In the genomic region with DNA sequence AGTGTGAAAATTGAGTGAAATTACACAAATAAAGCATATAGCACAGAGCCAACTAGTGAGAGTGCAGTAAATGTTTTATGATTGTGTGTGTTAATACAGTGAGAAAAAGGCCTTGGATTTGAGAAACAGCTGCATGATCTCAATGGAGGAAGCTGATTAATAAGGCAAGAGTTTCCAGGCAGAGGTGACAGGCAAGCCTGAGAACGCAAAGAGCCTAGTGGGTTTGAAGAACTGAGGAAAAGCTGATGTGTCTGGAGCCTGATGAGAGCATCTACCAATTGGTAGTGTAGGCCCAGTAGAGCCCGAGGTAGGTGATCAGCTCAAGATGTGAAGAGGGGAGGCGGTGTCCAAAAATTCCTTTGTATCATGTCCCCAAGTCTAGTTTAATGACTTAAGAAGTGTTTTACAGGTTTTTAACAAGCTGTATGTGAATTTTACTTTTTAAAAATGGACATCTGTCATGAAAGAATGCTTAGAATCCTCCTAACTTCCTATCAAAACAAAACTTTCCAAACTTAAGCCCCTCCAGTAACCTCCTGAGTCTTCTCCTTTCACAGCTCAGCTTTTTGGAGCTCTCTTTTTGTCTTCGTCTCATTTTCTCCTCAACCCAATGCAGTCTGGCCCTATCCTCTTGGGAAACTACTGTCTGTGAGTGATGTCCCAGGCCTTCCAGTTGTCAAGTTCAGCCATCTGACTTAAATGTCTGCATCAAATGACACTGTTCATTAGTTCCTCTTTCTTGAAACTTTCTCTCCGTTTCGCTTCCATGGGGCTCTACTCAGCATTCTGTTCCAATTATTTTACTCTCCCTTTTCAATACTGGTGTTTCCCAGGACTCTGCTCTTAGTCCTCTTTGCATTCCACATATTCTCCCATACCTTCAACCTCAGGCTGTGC, we compare ENCODE assay signal across 9 cellular contexts. TPM values are rescaled to one million over a fixed set of nuclear protein-coding genes. Genes with fewer than 3 reads are reported as not detected.
A peak's percentile ranks its signal among the peaks of the same experiment; 100 is the strongest.
DNase-seq lines count a peak whose midpoint lies in the region; ATAC-seq, FAIRE-seq and TF ChIP-seq lines count a peak whose summit lies in the region.
"Had no signal": no experiment of that assay in that cellular context is flagged by ENCODE, and none has a peak within 500 bp of the region (broad histone marks: within the 10 kb centered on the region; RNA-seq: fewer than 3 reads in every experiment).

No MANE protein-coding gene starts in this region.

- no peak for FAIRE-seq in bronchial epithelial cell (lab: Jason Lieb, UNC)

- H3K27me3 ChIP-seq in CD8-positive, alpha-beta T cell (ENCODE audit: insufficient read depth, low read length), result no peaks in the 10 kb centered on the region
- H3K27me3 ChIP-seq in HUES48 (ENCODE audit: control insufficient read depth, insufficient read depth, low read length), result no peaks in the 10 kb centered on the region
- no peaks in the 10 kb centered on the region for H3K27me3 ChIP-seq in bronchial epithelial cell (ENCODE audit: control insufficient read depth, insufficient read depth, low read length)

- POLR2A ChIA-PET in CD8-positive, alpha-beta T cell (lab: Charles Lee), result interaction anchor here (0.8 to 4.5 kb wide), 4 partner anchors 21 to 208 kb away, joined by 3 to 36 read pairs (median 6); no protein-coding TSS in a partner anchor

- intact Hi-C loops in CD8-positive, alpha-beta T cell (cut with DNase I, micrococcal nuclease), result loop anchor here (2.0 to 10.0 kb wide), 9 partner anchors 474 to 1627 kb away; partner anchors contain the start of genes GTF3C6 (in 2 of the 2), AMD1 (in 1 of the 2), CD164 (in 1 of the 2) and CDK19 (in 1 of the 2)

- H3K27ac Mint-ChIP-seq in CD8-positive, alpha-beta T cell, result no peak overlapping the region
- H3K27ac Mint-ChIP-seq: immature natural killer cell had no signal

- H3K4me3 Mint-ChIP-seq in CD8-positive, alpha-beta T cell, result no peak overlapping the region
- H3K4me3 Mint-ChIP-seq: immature natural killer cell had no signal

- H3K36me3 Mint-ChIP-seq in CD8-positive, alpha-beta T cell, result peaks cover 18% of the 10 kb centered on the region
- H3K36me3 Mint-ChIP-seq: immature natural killer cell had no signal

- peak overlapping the region; percentile 86 for H3K9ac ChIP-seq in HUES48 (ENCODE audit: low read depth, low read length)

- peaks cover 2% of the 10 kb centered on the region for H3K27me3 Mint-ChIP-seq in CD8-positive, alpha-beta T cell (ENCODE audit: low read depth)

- no peaks in the 10 kb centered on the region for H3K9me3 ChIP-seq in CD8-positive, alpha-beta T cell (ENCODE audit: low read length)
- no peaks in the 10 kb centered on the region for H3K9me3 ChIP-seq in HUES48 (ENCODE audit: control insufficient read depth, insufficient read depth, low read length)

- no peak for ATAC-seq in CD8-positive, alpha-beta T cell
- ATAC-seq in GM18870 (IDR thresholded peaks at IDR 0.05; ENCODE audit: unreplicated experiment), result no peak

- H3K9me3 Mint-ChIP-seq in CD8-positive, alpha-beta T cell, result no peaks in the 10 kb centered on the region
- H3K9me3 Mint-ChIP-seq: immature natural killer cell had no signal

- DNase-seq in CD8-positive, alpha-beta T cell, result no peak
- peak; percentile 29 for DNase-seq in bronchial epithelial cell (ENCODE audit: low read depth)
- peak; percentile 3 for DNase-seq in myocyte (ENCODE audit: low read depth)
- DNase-seq in COLO668 (lab: John Stamatoyannopoulos, UW; ENCODE audit: unreplicated experiment), result no peak
- no peak for DNase-seq in iPS-NIHi7 (ENCODE audit: extremely low spot score)
- DNase-seq in NCI-H1092 treated with DMSO at 0.1 percent for 48 hours (lab: John Stamatoyannopoulos, UW), result no peak
- DNase-seq: immature natural killer cell had no signal

- H3K27ac ChIP-seq in CD8-positive, alpha-beta T cell (ENCODE audit: low read depth, low read length), result no peak overlapping the region
- no peak overlapping the region for H3K27ac ChIP-seq in HUES48 (ENCODE audit: low read depth, low read length)

- H3K4me1 Mint-ChIP-seq in CD8-positive, alpha-beta T cell (ENCODE audit: low read depth), result peaks cover 20% of the 10 kb centered on the region

- CTCF ChIA-PET in CD8-positive, alpha-beta T cell (lab: Charles Lee), result interaction anchor here (0.6 to 1.4 kb wide), 3 partner anchors 35 to 1110 kb away, joined by 3 to 5 read pairs (median 4); no protein-coding TSS in a partner anchor

- H3K36me3 ChIP-seq in CD8-positive, alpha-beta T cell (ENCODE audit: insufficient read depth, low read length), result no peaks in the 10 kb centered on the region
- H3K36me3 ChIP-seq in HUES48 (ENCODE audit: control insufficient read depth, insufficient read depth, low read length) (no peaks in the 10 kb centered on the region), bronchial epithelial cell (ENCODE audit: control insufficient read depth, insufficient read depth, low read length) (no peaks in the 10 kb centered on the region)

- no peak for TF ChIP-seq CTCF in CD8-positive, alpha-beta T cell (IDR thresholded peaks at IDR 0.05)
- no peak for TF ChIP-seq CTCF in bronchial epithelial cell (IDR thresholded peaks at IDR 0.05; ENCODE audit: insufficient read depth, low read length, severe bottlenecking)

- peaks cover 36% of the 10 kb centered on the region for H3K4me1 ChIP-seq in CD8-positive, alpha-beta T cell (ENCODE audit: insufficient read depth, low read length)
- peaks cover 10% of the 10 kb centered on the region for H3K4me1 ChIP-seq in HUES48 (ENCODE audit: control insufficient read depth, insufficient read depth, low read length)

- H3K4me3 ChIP-seq in CD8-positive, alpha-beta T cell (ENCODE audit: low read depth, low read length), result peak overlapping the region; percentile 83
- H3K4me3 ChIP-seq in HUES48 (ENCODE audit: low read depth, low read length) (peak overlapping the region; percentile 94), bronchial epithelial cell (ENCODE audit: low read depth, low read length) (peak overlapping the region; percentile 95)

RNA-seq across cellular contexts. Expression of gene CDC40, which starts 1.2 kb away (rescaled TPM):
- 10 to 100 TPM; 36.7 to 40.0 TPM for total RNA-seq in CD8-positive, alpha-beta T cell
- 10.5 and 11.1 TPM in 2 replicates for total RNA-seq in bronchial epithelial cell
- total RNA-seq in myocyte, result 14.6 and 16.3 TPM in 2 replicates
- polyA plus RNA-seq in myocyte (2012), result 7.3 TPM

RNA-seq across cellular contexts. Expression of gene WASF1, which starts 1.9 kb away (rescaled TPM):
- total RNA-seq in CD8-positive, alpha-beta T cell, result 1 to 10 TPM; 1.1 to 1.7 TPM
- total RNA-seq in bronchial epithelial cell, result 5.4 and 7.1 TPM in 2 replicates
- 8.1 and 10.5 TPM in 2 replicates for total RNA-seq in myocyte
- 12.3 TPM for polyA plus RNA-seq in myocyte (2012)

Comparison
In these comparisons a context has a peak if more than half of its experiments do, and no peak if none do; other contexts are left out.
1. DNase-seq: peak in bronchial epithelial cell (single experiment) and myocyte (single experiment); none in CD8-positive, alpha-beta T cell (0 of 7), COLO668 (single experiment), iPS-NIHi7 (single experiment) and NCI-H1092 treated with DMSO at 0.1 percent for 48 hours (single experiment).
2. Peak in every context shown above with its lines, with median percentiles within 50 percentile points of each other: H3K4me3 ChIP-seq.